Comparison of ENCODE assay signal across 8 cellular contexts in genomic region chr4:34720563-34720962, GRCh38.
DNase-seq lines count a peak whose midpoint lies in the region; ATAC-seq and TF ChIP-seq lines count a peak whose summit lies in the region.

No MANE protein-coding gene starts in this region.

- no peak for ATAC-seq in HG02938 (IDR thresholded peaks at IDR 0.05; ENCODE audit: unreplicated experiment)

- no peak overlapping the region for H3K4me3 ChIP-seq in HL-60 (replicated peaks; ENCODE audit: insufficient read depth, low read length)
- no peak overlapping the region for H3K4me3 ChIP-seq in MG63
- H3K4me3 ChIP-seq in thyroid gland (replicated peaks in 1 of 3) = no peak overlapping the region
- H3K4me3 ChIP-seq in lower leg skin (ENCODE audit: low read depth, poor library complexity, severe bottlenecking) = no peak overlapping the region

- intact Hi-C loops in thyroid gland (cut with DNase I) = no loop called here
- intact Hi-C loops in lower leg skin (cut with DNase I; ENCODE audit: low total_unique reads) = no loop called here

- WGBS in thyroid gland, 2 donors = 7 to 13% methylated on average over 1 of the region's 1 CpG
- 17 to 18% methylated on average over 1 of the region's 1 CpG for WGBS in lower leg skin, 2 donors

- DNase-seq in COLO829 (ENCODE audit: low spot score) (peak; percentile 6), HL-60 (ENCODE audit: low read depth in 1 of 2, low spot score in 1 of 2) (no peak), OCI-M1 (lab: John Stamatoyannopoulos, UW) (peak; percentile 69), foreskin melanocyte (peak; percentile 11), MG63 (no peak), thyroid gland (no peak), lower leg skin (ENCODE audit: low spot score in 2 of 2) (no peak)

- H3K36me3 ChIP-seq in MG63 (no peaks in the 10 kb centered on the region), thyroid gland (no peaks in the 10 kb centered on the region)

- no peaks in the 10 kb centered on the region for H3K4me1 ChIP-seq in thyroid gland

- H3K9me3 ChIP-seq in MG63 (no peaks in the 10 kb centered on the region), thyroid gland (no peaks in the 10 kb centered on the region)

- TF ChIP-seq CTCF in HL-60 (IDR thresholded peaks at IDR 0.05; ENCODE audit: insufficient read depth, low read length) (peak; percentile 30), thyroid gland (IDR thresholded peaks at IDR 0.05) (peak in 3 of 6 experiments; percentile 41 to 53 (median 43)), lower leg skin (IDR thresholded peaks at IDR 0.05) (no peak)

- H3K27ac ChIP-seq in HL-60 (replicated peaks) = no peak overlapping the region
- no peak overlapping the region for H3K27ac ChIP-seq in thyroid gland

- no peaks in the 10 kb centered on the region for H3K27me3 ChIP-seq in HL-60 (ENCODE audit: insufficient read depth, poor library complexity, severe bottlenecking)
- H3K27me3 ChIP-seq in MG63 = no peaks in the 10 kb centered on the region
- H3K27me3 ChIP-seq in thyroid gland = no peaks in the 10 kb centered on the region

- no peak for TF ChIP-seq POLR2A in thyroid gland (IDR thresholded peaks at IDR 0.05)
- no peak for TF ChIP-seq POLR2A in lower leg skin (IDR thresholded peaks at IDR 0.05)

Comparison
In these comparisons a context has a peak if more than half of its experiments do, and no peak if none do; other contexts are left out.
1. DNase-seq: peak in COLO829 (single experiment), OCI-M1 (single experiment) and foreskin melanocyte (single experiment); none in HL-60 (0 of 2), MG63 (single experiment), thyroid gland (0 of 2) and lower leg skin (0 of 2).